In the genomic region with DNA sequence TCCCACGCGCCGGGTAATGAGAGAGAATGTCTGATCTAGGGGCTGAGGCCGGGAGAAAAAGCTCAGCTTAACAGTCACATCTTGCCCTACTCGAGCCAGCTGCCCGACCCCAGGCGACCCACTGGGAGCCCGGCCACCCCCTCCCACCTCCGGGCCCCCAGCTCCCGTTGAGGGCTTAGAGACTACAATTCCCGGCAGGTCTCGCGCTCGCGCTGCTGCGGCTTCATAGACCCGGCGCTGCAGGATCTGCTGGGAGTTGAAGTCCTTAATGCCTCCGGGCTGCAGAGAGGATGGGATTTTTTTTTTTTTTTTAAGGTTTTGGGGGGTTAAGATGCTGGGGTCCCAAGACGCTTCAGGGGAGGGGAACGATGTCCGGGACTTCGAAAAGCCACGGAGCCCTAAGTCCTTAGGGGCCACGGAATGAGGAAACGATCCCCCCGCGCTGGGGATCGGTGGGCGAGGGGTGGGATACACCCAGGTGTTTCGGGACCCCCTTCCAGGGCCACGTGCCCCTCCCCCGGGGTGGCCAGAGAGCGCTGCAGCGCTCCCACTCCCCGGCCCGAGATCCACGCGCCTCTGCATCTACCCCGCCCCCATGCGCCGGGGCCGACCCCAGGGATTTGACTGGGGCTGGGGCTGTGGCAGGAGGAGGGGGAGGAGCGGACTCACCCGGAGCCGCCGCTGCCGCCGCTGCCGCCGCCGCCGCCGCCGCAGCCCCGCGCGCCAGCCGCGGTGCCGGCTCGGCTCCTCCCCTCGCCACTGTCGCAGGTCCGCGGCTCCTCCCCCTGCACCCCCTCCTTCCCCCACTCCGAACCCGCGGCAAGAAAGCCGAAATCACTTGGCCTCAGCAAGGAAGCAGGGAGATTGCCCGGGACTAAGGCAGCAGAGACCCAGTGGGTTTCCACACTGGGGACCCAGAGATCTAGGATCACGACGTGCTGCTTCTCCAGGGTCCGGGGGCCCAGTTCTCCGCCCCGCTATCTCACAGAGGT, we compare ENCODE assay signal across 2 cellular contexts.
TF ChIP-seq lines count a peak whose summit lies in the region.

TSS of gene SYT3 (minus strand) at position 761 of the 992 bp plus-strand sequence. CDS start 2,470 bp downstream, outside the sequence.

TF ChIP-seq in WTC11, 78 proteins besides CTCF, POLR2A, EP300 and RAD21:
- TF ChIP-seq SP1 (CRISPR knock-in tag; conservative IDR thresholded peaks at IDR 0.05) (peak; percentile 47; the same call in 1 of the 2 replicates), GABPB1 (CRISPR knock-in tag; IDR thresholded peaks at IDR 0.05) (no peak), FOXK1 (CRISPR knock-in tag; IDR thresholded peaks at IDR 0.05) (no peak), HMGA2 (CRISPR knock-in tag; IDR thresholded peaks at IDR 0.05) (no peak), E2F5 (CRISPR knock-in tag; IDR thresholded peaks at IDR 0.05) (no peak), USF2 (CRISPR knock-in tag; IDR thresholded peaks at IDR 0.05) (peak; percentile 77), ZNF281 (CRISPR knock-in tag; IDR thresholded peaks at IDR 0.05) (no peak), GTF2I (CRISPR knock-in tag; conservative IDR thresholded peaks at IDR 0.05) (no peak), ATF1 (CRISPR knock-in tag; IDR thresholded peaks at IDR 0.05) (no peak)
- TF ChIP-seq, protein P1, sequence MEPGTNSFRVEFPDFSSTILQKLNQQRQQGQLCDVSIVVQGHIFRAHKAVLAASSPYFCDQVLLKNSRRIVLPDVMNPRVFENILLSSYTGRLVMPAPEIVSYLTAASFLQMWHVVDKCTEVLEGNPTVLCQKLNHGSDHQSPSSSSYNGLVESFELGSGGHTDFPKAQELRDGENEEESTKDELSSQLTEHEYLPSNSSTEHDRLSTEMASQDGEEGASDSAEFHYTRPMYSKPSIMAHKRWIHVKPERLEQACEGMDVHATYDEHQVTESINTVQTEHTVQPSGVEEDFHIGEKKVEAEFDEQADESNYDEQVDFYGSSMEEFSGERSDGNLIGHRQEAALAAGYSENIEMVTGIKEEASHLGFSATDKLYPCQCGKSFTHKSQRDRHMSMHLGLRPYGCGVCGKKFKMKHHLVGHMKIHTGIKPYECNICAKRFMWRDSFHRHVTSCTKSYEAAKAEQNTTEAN (CRISPR knock-in tag; IDR thresholded peaks at IDR 0.05): no peak
- TF ChIP-seq, protein P2, sequence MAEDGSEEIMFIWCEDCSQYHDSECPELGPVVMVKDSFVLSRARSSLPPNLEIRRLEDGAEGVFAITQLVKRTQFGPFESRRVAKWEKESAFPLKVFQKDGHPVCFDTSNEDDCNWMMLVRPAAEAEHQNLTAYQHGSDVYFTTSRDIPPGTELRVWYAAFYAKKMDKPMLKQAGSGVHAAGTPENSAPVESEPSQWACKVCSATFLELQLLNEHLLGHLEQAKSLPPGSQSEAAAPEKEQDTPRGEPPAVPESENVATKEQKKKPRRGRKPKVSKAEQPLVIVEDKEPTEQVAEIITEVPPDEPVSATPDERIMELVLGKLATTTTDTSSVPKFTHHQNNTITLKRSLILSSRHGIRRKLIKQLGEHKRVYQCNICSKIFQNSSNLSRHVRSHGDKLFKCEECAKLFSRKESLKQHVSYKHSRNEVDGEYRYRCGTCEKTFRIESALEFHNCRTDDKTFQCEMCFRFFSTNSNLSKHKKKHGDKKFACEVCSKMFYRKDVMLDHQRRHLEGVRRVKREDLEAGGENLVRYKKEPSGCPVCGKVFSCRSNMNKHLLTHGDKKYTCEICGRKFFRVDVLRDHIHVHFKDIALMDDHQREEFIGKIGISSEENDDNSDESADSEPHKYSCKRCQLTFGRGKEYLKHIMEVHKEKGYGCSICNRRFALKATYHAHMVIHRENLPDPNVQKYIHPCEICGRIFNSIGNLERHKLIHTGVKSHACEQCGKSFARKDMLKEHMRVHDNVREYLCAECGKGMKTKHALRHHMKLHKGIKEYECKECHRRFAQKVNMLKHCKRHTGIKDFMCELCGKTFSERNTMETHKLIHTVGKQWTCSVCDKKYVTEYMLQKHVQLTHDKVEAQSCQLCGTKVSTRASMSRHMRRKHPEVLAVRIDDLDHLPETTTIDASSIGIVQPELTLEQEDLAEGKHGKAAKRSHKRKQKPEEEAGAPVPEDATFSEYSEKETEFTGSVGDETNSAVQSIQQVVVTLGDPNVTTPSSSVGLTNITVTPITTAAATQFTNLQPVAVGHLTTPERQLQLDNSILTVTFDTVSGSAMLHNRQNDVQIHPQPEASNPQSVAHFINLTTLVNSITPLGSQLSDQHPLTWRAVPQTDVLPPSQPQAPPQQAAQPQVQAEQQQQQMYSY (CRISPR knock-in tag; IDR thresholded peaks at IDR 0.05): no peak
- TF ChIP-seq, protein P3, sequence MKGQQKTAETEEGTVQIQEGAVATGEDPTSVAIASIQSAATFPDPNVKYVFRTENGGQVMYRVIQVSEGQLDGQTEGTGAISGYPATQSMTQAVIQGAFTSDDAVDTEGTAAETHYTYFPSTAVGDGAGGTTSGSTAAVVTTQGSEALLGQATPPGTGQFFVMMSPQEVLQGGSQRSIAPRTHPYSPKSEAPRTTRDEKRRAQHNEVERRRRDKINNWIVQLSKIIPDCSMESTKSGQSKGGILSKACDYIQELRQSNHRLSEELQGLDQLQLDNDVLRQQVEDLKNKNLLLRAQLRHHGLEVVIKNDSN (CRISPR knock-in tag; IDR thresholded peaks at IDR 0.05): peak; percentile 71

TF ChIP-seq in H1, 55 proteins besides CTCF, POLR2A, EP300 and RAD21:
- TF ChIP-seq CBX5 (IDR thresholded peaks at IDR 0.05; ENCODE audit: low read depth, low read length) (no peak), TEAD4 (IDR thresholded peaks at IDR 0.05; ENCODE audit: low read depth, low read length) (no peak), E2F6 (IDR thresholded peaks at IDR 0.05) (no peak), ZNF274 (IDR thresholded peaks at IDR 0.05; ENCODE audit: borderline replicate concordance, extremely low read depth, low read length) (no peak), CHD2 (IDR thresholded peaks at IDR 0.05; ENCODE audit: low read length) (no peak), TBP (IDR thresholded peaks at IDR 0.05; ENCODE audit: low read depth, low read length) (peak; percentile 47; the same call in 1 of the 2 replicates), TAF1 (IDR thresholded peaks at IDR 0.05; ENCODE audit: low read depth, low read length) (peak; percentile 63), SIX5 (IDR thresholded peaks at IDR 0.05; ENCODE audit: low read depth, low read length) (peak; percentile 93), EGR1 (IDR thresholded peaks at IDR 0.05; ENCODE audit: borderline replicate concordance, low read depth, low read length) (no peak), SP4 (IDR thresholded peaks at IDR 0.05; ENCODE audit: low read length) (0 out of 2 replicates have a peak, but pooled peaks have one; percentile 16), KDM4A (IDR thresholded peaks at IDR 0.05; ENCODE audit: low read depth, low read length, severe bottlenecking) (peak; percentile 64), PHF8 (conservative IDR thresholded peaks at IDR 0.05; ENCODE audit: low read depth, low read length) (peak; percentile 51; the same call in 1 of the 2 replicates), MAFK (IDR thresholded peaks at IDR 0.05; ENCODE audit: low read depth, low read length) (no peak), BRCA1 (IDR thresholded peaks at IDR 0.05; ENCODE audit: low read depth, low read length) (no peak), BACH1 (IDR thresholded peaks at IDR 0.05; ENCODE audit: low read length) (no peak; the same call in 1 of the 2 replicates), TAF7 (optimal IDR thresholded peaks at IDR 0.05; ENCODE audit: borderline replicate concordance, low read depth, low read length) (no peak), CTBP2 (IDR thresholded peaks at IDR 0.05; ENCODE audit: borderline replicate concordance, insufficient read depth, insufficient read length, low read length) (no peak), ATF3 (IDR thresholded peaks at IDR 0.05; ENCODE audit: insufficient read depth, low read depth, low read length) (0 out of 2 replicates have a peak, but pooled peaks have one; percentile 49), CBX8 (IDR thresholded peaks at IDR 0.05; ENCODE audit: borderline replicate concordance, low read depth, low read length) (no peak), NRF1 (IDR thresholded peaks at IDR 0.05; ENCODE audit: low read depth, low read length) (no peak), POU5F1 (IDR thresholded peaks at IDR 0.05; ENCODE audit: low read depth, low read length) (no peak), YY1 (IDR thresholded peaks at IDR 0.05; ENCODE audit: low read depth, low read length) (no peak), TCF12 (IDR thresholded peaks at IDR 0.05; ENCODE audit: low read depth, low read length) (no peak), ASH2L (IDR thresholded peaks at IDR 0.05; ENCODE audit: low read length) (peak; percentile 7), CEBPB (IDR thresholded peaks at IDR 0.05; ENCODE audit: low read depth, low read length) (no peak), SIRT6 (IDR thresholded peaks at IDR 0.05; ENCODE audit: low read length) (no peak), GABPA (IDR thresholded peaks at IDR 0.05; ENCODE audit: borderline replicate concordance, insufficient read depth, low read length) (no peak), USF2 (IDR thresholded peaks at IDR 0.05; ENCODE audit: low read length) (0 out of 2 replicates have a peak, but pooled peaks have one; percentile 15), JUN (IDR thresholded peaks at IDR 0.05; ENCODE audit: low read depth, low read length) (no peak), POLR2AphosphoS5 (IDR thresholded peaks at IDR 0.05; ENCODE audit: low read depth, low read length) (0 out of 2 replicates have a peak, but pooled peaks have one; percentile 31), JUND (IDR thresholded peaks at IDR 0.05; ENCODE audit: low read length) (no peak), RXRA (IDR thresholded peaks at IDR 0.05; ENCODE audit: insufficient read depth, low read depth, low read length) (no peak), SIN3A (conservative IDR thresholded peaks at IDR 0.05 in 1 of 2, IDR thresholded peaks at IDR 0.05 in 1 of 2; ENCODE audit: low read depth in 1 of 2, low read length in 2 of 2) (peak in 1 of 2 experiments; percentile 48; a peak in 1 of 4 replicates), SAP30 (IDR thresholded peaks at IDR 0.05; ENCODE audit: insufficient read depth, insufficient replicate concordance, low read length) (no peak)
- TF ChIP-seq, protein P4, sequence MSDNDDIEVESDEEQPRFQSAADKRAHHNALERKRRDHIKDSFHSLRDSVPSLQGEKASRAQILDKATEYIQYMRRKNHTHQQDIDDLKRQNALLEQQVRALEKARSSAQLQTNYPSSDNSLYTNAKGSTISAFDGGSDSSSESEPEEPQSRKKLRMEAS (IDR thresholded peaks at IDR 0.05): no peak
TF ChIP-seq in H1: peak in this region for 11.
